Comparison of ENCODE assay signal across 9 cellular contexts in genomic region chr9:6182549-6183226, GRCh38. TPM values are rescaled to one million over a fixed set of nuclear protein-coding genes. Genes with fewer than 3 reads are reported as not detected.
A peak's percentile ranks its signal among the peaks of the same experiment; 100 is the strongest.
DNase-seq lines count a peak whose midpoint lies in the region; ATAC-seq and TF ChIP-seq lines count a peak whose summit lies in the region.
"Not testable (repeated sequence)": the region's sequence is repeated elsewhere in the genome, so short reads cannot be mapped to it uniquely, and the experiment has no call there.
"Had no signal": no experiment of that assay in that cellular context is flagged by ENCODE, and none has a peak within 500 bp of the region (broad histone marks: within the 10 kb centered on the region; RNA-seq: fewer than 3 reads in every experiment).

No MANE protein-coding gene starts in this region.

- H2AK5ac ChIP-seq in H9 (ENCODE audit: insufficient read length, low read length); neuronal stem cell (ENCODE audit: low read depth, low read length): not testable (repeated sequence)

- H2BK12ac ChIP-seq in H9 (ENCODE audit: insufficient read length, low read depth, low read length); neuronal stem cell (ENCODE audit: low read length): not testable (repeated sequence)

- not testable (repeated sequence) for H3T11ph ChIP-seq in H9 (ENCODE audit: low read length)

- not testable (repeated sequence) for H3K79me1 ChIP-seq in H9 (ENCODE audit: insufficient read depth, low read depth, low read length, poor library complexity, severe bottlenecking); neuronal stem cell (ENCODE audit: low read depth, low read length)

- DNase-seq in DMS53 (lab: John Stamatoyannopoulos, UW), result peak; percentile 88
- peak; percentile 57 for DNase-seq in H9
- DNase-seq in NCI-H1417 (lab: John Stamatoyannopoulos, UW), result peak; percentile 16 to 75 (median 61)
- peak; percentile 60 for DNase-seq in NCI-H69 (lab: John Stamatoyannopoulos, UW)
- not testable (repeated sequence) for DNase-seq in WTC11 (ENCODE audit: low spot score); neuronal stem cell (ENCODE audit: low spot score)

- H3K4me3 ChIP-seq in iPS-18a (ENCODE audit: low read length), result peak overlapping the region; percentile 3
- not testable (repeated sequence) for H3K4me3 ChIP-seq in neuronal stem cell (ENCODE audit: low read length in 2 of 2)

- H4K20me1 ChIP-seq in H9 (ENCODE audit: control insufficient read depth, insufficient read depth, insufficient read length), result not testable (repeated sequence)

- peak overlapping the region; percentile 26; the same call in 1 of the 2 replicates for H3K14ac ChIP-seq in H9 (ENCODE audit: insufficient read depth, low read length)
- not testable (repeated sequence) for H3K14ac ChIP-seq in neuronal stem cell (ENCODE audit: low read length)

- TF ChIP-seq CTCF in H9 (conservative IDR thresholded peaks at IDR 0.05); WTC11 (IDR thresholded peaks at IDR 0.05): not testable (repeated sequence)

- not testable (repeated sequence) for H2BK5ac ChIP-seq in H9 (ENCODE audit: insufficient read length, low read length); neuronal stem cell (ENCODE audit: low read length)

- CTCF ChIA-PET in WTC11 (lab: Charles Lee), result not testable (repeated sequence)

- POLR2A ChIA-PET in WTC11 (lab: Charles Lee), result not testable (repeated sequence)

- H3K27me3 ChIP-seq in H9 (ENCODE audit: insufficient read depth, low read length); iPS-18a (ENCODE audit: control insufficient read depth, insufficient read depth, low read length); neuronal stem cell (ENCODE audit: control insufficient read depth in 3 of 3, insufficient read depth in 3 of 3, low read depth in 1 of 3, low read length in 3 of 3): not testable (repeated sequence)

- not testable (repeated sequence) for H3K56ac ChIP-seq in H9 (ENCODE audit: insufficient read length, low read depth, low read length)

- H3K4me2 ChIP-seq in H9 (ENCODE audit: insufficient read depth, insufficient read length, low read length), result peak overlapping the region; percentile 19
- not testable (repeated sequence) for H3K4me2 ChIP-seq in neuronal stem cell (ENCODE audit: insufficient read depth, low read length, poor library complexity, severe bottlenecking)

- not testable (repeated sequence) for H3K23me2 ChIP-seq in H9 (ENCODE audit: insufficient read length, low read depth, low read length, poor library complexity, severe bottlenecking)

- not testable (repeated sequence) for H2BK15ac ChIP-seq in H9 (ENCODE audit: low read depth, low read length); neuronal stem cell (ENCODE audit: low read length)

- ATAC-seq in WTC11, result peak; percentile 46

- H2BK20ac ChIP-seq in H9 (ENCODE audit: low read depth, low read length, poor library complexity, severe bottlenecking), result not testable (repeated sequence)

- peaks cover 4 to 17% of the 10 kb centered on the region in 2 experiments for H3K4me1 Mint-ChIP-seq in H9
- H3K4me1 Mint-ChIP-seq in WTC11, result peaks cover 26% of the 10 kb centered on the region

- not testable (repeated sequence) for H3K27ac ChIP-seq in H9 (ENCODE audit: insufficient read length, low read depth, low read length); iPS-18a (ENCODE audit: low read length); neuronal stem cell (replicated peaks; ENCODE audit: low read length)

- not testable (repeated sequence) for H3K27me3 Mint-ChIP-seq in H9 (ENCODE audit: low read depth); WTC11 (ENCODE audit: low read depth)

- no CpG with 5 or more reads among the region's 31 CpGs for WGBS in H9 (ENCODE audit: extremely low coverage, insufficient read length, low lambda C conversion rate)
- no CpG with 5 or more reads among the region's 31 CpGs for WGBS in neuronal stem cell (ENCODE audit: extremely low coverage in 2 of 2, insufficient read length in 2 of 2, insufficient replicate concordance in 1 of 2), 2 donors

- not testable (repeated sequence) for H3K4ac ChIP-seq in H9 (ENCODE audit: low read depth, low read length); neuronal stem cell (ENCODE audit: low read length)

- peak overlapping the region; percentile 81 for H4K5ac ChIP-seq in H9 (ENCODE audit: insufficient read length, low read depth, low read length)

- H3K9me3 Mint-ChIP-seq in H9, result peaks cover 6 to 18% of the 10 kb centered on the region in 2 experiments
- H3K9me3 Mint-ChIP-seq in WTC11, result peaks cover 27% of the 10 kb centered on the region

- H3K4me3 Mint-ChIP-seq in H9, result peak overlapping the region; percentile 44 to 58; a peak in 3 of 5 replicates
- peak overlapping the region; percentile 63 for H3K4me3 Mint-ChIP-seq in WTC11

- H4K8ac ChIP-seq in H9 (replicated peaks; ENCODE audit: insufficient read length, low read depth, low read length), result not testable (repeated sequence)
- peak overlapping the region; percentile 65 for H4K8ac ChIP-seq in neuronal stem cell (ENCODE audit: low read depth, low read length)

- H3K18ac ChIP-seq in H9 (ENCODE audit: insufficient read length, low read depth, low read length), result peak overlapping the region; percentile 94
- H3K18ac ChIP-seq in neuronal stem cell (ENCODE audit: low read length), result not testable (repeated sequence)

- peak overlapping the region; percentile 65 for H3K9ac ChIP-seq in H9 (ENCODE audit: extremely low read depth, insufficient read length, low read length)
- H3K9ac ChIP-seq in iPS-18a (ENCODE audit: low read length); neuronal stem cell (ENCODE audit: low read depth, low read length, poor library complexity): not testable (repeated sequence)

- H3K4me1 ChIP-seq in H9 (ENCODE audit: insufficient read depth, low read length); iPS-18a (ENCODE audit: control insufficient read depth, low read depth, low read length); neuronal stem cell (ENCODE audit: control insufficient read depth in 2 of 2, insufficient read depth in 1 of 2, low read depth in 1 of 2, low read length in 2 of 2): not testable (repeated sequence)

- H2BK120ac ChIP-seq in H9 (ENCODE audit: low read depth, low read length, poor library complexity, severe bottlenecking); neuronal stem cell (ENCODE audit: low read depth, low read length): not testable (repeated sequence)

- H3K9me3 ChIP-seq in H9 (ENCODE audit: control insufficient read depth, low read depth, low read length); iPS-18a (ENCODE audit: control insufficient read depth, low read depth, low read length); neuronal stem cell (replicated peaks in 1 of 2; ENCODE audit: control insufficient read depth in 2 of 2, insufficient read depth in 1 of 2, low read depth in 1 of 2, low read length in 2 of 2): not testable (repeated sequence)

- H4K91ac ChIP-seq in H9 (ENCODE audit: insufficient read length, low read depth, low read length); neuronal stem cell (ENCODE audit: low read depth, low read length, poor library complexity): not testable (repeated sequence)

- H3K79me2 ChIP-seq in H9 (ENCODE audit: insufficient read depth, low read length), result not testable (repeated sequence)

- H3K36me3 Mint-ChIP-seq in H9 (ENCODE audit: insufficient read depth in 1 of 3, low read depth in 3 of 3) (peaks cover 0 to 12% (median 5%) of the 10 kb centered on the region in 3 experiments; a peak in 5 of 7 replicates), WTC11 (peaks cover 17% of the 10 kb centered on the region)

- H2AFZ ChIP-seq in H9 (ENCODE audit: low read length), result not testable (repeated sequence)
- peak overlapping the region; percentile 87 for H2AFZ ChIP-seq in neuronal stem cell (ENCODE audit: low read length)

- not testable (repeated sequence) for H3K23ac ChIP-seq in H9 (ENCODE audit: insufficient read length, low read depth, low read length)
- H3K23ac ChIP-seq in neuronal stem cell (ENCODE audit: low read depth, low read length, poor library complexity), result peak overlapping the region; percentile 43

- H3K27ac Mint-ChIP-seq in H9 (peak overlapping the region; percentile 89 to 98 (median 96)), WTC11 (peak overlapping the region; percentile 92)

- H3K36me3 ChIP-seq in iPS-18a (ENCODE audit: control insufficient read depth, low read depth, low read length); neuronal stem cell (replicated peaks in 1 of 2; ENCODE audit: control insufficient read depth in 2 of 2, insufficient read depth in 2 of 2, low read length in 2 of 2): not testable (repeated sequence)

RNA-seq across cellular contexts. Expression of gene IL33, which starts 32.9 kb away (rescaled TPM):
- total RNA-seq in H9 (2021) (not detected in 2 replicates), WTC11 (2021) (0.07 TPM in 1 of 3 replicates, not detected in the others)
- 0.03 TPM for polyA plus RNA-seq in neuronal stem cell (2013, experiment 1 of 2)
- polyA plus RNA-seq in neuronal stem cell (2013, experiment 2 of 2), result 0.01 TPM
- total RNA-seq: A172; CD4-positive, CD25-positive, alpha-beta regulatory T cell had no signal
- polyA plus RNA-seq: CD4-positive, CD25-positive, alpha-beta regulatory T cell had no signal
